In the genomic region with DNA sequence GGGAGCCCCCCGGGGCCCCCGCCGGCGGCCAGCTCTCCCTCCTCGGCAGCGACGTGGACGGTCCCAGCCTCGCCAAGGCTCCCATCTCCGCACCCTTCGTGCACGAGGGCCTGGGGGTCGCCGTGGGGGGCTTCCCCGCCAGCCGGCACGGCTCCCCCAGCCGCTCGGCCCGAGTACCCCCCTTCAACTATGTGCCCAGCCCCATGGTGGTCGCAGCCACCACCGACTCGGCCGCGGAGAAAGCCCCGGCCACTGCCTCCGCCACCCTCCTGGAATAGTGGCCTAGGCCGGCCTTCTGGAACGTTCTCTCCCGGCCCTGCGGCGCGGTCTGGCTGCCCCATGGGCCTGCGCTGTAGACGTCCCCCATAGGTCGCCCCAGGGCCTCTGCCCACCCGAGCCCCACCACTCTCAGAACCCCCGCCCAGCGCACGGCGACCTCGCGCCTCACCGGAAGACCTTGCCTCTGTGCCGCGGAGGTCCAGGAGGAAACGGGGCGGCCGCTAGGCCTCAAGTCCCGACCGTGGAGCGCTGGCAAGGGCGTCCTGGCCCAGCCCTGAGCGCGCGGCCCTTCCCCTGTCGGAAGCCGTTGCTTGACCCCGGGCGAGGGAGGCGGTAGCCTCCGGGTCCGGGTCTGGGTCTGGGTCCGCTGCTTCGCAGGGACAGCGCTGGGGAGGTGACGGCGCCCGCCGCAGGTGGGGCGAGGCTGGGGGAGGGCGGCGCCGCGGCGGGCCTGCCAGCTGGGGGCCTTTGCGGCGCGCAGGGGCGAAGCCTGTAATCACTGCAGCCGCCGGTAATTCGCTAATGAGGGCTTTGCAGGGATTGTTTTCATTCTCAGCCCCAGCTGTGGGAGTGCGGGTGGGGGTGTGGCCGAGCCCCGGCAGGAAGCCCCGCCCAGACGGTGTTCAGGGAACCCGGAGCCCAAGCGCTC, we compare ENCODE assay signal across 1 cellular context.
A peak's percentile ranks its signal among the peaks of the same experiment; 100 is the strongest.
TF ChIP-seq lines count a peak whose summit lies in the region.

No MANE protein-coding gene starts in this region.

TF ChIP-seq in HepG2, 621 proteins besides CTCF, POLR2A, EP300 and RAD21 (continued from another document and continues in another):
- TF ChIP-seq, protein P1, sequence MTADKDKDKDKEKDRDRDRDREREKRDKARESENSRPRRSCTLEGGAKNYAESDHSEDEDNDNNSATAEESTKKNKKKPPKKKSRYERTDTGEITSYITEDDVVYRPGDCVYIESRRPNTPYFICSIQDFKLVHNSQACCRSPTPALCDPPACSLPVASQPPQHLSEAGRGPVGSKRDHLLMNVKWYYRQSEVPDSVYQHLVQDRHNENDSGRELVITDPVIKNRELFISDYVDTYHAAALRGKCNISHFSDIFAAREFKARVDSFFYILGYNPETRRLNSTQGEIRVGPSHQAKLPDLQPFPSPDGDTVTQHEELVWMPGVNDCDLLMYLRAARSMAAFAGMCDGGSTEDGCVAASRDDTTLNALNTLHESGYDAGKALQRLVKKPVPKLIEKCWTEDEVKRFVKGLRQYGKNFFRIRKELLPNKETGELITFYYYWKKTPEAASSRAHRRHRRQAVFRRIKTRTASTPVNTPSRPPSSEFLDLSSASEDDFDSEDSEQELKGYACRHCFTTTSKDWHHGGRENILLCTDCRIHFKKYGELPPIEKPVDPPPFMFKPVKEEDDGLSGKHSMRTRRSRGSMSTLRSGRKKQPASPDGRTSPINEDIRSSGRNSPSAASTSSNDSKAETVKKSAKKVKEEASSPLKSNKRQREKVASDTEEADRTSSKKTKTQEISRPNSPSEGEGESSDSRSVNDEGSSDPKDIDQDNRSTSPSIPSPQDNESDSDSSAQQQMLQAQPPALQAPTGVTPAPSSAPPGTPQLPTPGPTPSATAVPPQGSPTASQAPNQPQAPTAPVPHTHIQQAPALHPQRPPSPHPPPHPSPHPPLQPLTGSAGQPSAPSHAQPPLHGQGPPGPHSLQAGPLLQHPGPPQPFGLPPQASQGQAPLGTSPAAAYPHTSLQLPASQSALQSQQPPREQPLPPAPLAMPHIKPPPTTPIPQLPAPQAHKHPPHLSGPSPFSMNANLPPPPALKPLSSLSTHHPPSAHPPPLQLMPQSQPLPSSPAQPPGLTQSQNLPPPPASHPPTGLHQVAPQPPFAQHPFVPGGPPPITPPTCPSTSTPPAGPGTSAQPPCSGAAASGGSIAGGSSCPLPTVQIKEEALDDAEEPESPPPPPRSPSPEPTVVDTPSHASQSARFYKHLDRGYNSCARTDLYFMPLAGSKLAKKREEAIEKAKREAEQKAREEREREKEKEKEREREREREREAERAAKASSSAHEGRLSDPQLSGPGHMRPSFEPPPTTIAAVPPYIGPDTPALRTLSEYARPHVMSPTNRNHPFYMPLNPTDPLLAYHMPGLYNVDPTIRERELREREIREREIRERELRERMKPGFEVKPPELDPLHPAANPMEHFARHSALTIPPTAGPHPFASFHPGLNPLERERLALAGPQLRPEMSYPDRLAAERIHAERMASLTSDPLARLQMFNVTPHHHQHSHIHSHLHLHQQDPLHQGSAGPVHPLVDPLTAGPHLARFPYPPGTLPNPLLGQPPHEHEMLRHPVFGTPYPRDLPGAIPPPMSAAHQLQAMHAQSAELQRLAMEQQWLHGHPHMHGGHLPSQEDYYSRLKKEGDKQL (CRISPR knock-in tag; IDR thresholded peaks at IDR 0.05; ENCODE audit: low read depth): no peak
- TF ChIP-seq LCORL (IDR thresholded peaks at IDR 0.05) (no peak), LCORL (CRISPR knock-in tag; IDR thresholded peaks at IDR 0.05) (no peak), ZBTB20 (CRISPR knock-in tag; IDR thresholded peaks at IDR 0.05; ENCODE audit: borderline replicate concordance, low read depth) (no peak), MAZ (IDR thresholded peaks at IDR 0.05; ENCODE audit: borderline replicate concordance, low read depth, low read length) (no peak), MAZ (CRISPR knock-in tag; IDR thresholded peaks at IDR 0.05; ENCODE audit: low read depth) (peak; percentile 13; the same call in 1 of the 2 replicates), PCBP1 (IDR thresholded peaks at IDR 0.05; ENCODE audit: borderline replicate concordance, low read depth, low read length) (peak; percentile 51; the same call in 1 of the 2 replicates), ZNF7 (CRISPR knock-in tag; IDR thresholded peaks at IDR 0.05) (no peak), ZNF619 (CRISPR knock-in tag; IDR thresholded peaks at IDR 0.05) (no peak), ZZZ3 (CRISPR knock-in tag; IDR thresholded peaks at IDR 0.05; ENCODE audit: borderline replicate concordance) (no peak), ZFP41 (CRISPR knock-in tag; IDR thresholded peaks at IDR 0.05; ENCODE audit: borderline replicate concordance) (no peak), KDM3A (CRISPR knock-in tag; IDR thresholded peaks at IDR 0.05; ENCODE audit: low read depth) (no peak; the same call in 1 of the 2 replicates), FOXO1 (CRISPR knock-in tag; IDR thresholded peaks at IDR 0.05) (no peak), HES4 (CRISPR knock-in tag; IDR thresholded peaks at IDR 0.05; ENCODE audit: borderline replicate concordance) (no peak), NBN (conservative IDR thresholded peaks at IDR 0.05) (no peak), ISX (CRISPR knock-in tag; conservative IDR thresholded peaks at IDR 0.05) (no peak), ZBTB3 (CRISPR knock-in tag; IDR thresholded peaks at IDR 0.05; ENCODE audit: borderline replicate concordance, low read depth) (0 out of 2 replicates have a peak, but pooled peaks have one; percentile 49), MEF2D (CRISPR knock-in tag; IDR thresholded peaks at IDR 0.05) (no peak), PRPF4 (IDR thresholded peaks at IDR 0.05; ENCODE audit: low read depth, low read length, poor library complexity, severe bottlenecking) (no peak), ZNF24 (IDR thresholded peaks at IDR 0.05) (no peak), ZIK1 (CRISPR knock-in tag; IDR thresholded peaks at IDR 0.05; ENCODE audit: borderline replicate concordance, low read depth) (no peak), ZNF101 (CRISPR knock-in tag; IDR thresholded peaks at IDR 0.05; ENCODE audit: borderline replicate concordance, low read depth) (no peak), ZBTB42 (CRISPR knock-in tag; IDR thresholded peaks at IDR 0.05) (no peak), HDAC2 (CRISPR knock-in tag; IDR thresholded peaks at IDR 0.05) (no peak)
- TF ChIP-seq, protein P2, sequence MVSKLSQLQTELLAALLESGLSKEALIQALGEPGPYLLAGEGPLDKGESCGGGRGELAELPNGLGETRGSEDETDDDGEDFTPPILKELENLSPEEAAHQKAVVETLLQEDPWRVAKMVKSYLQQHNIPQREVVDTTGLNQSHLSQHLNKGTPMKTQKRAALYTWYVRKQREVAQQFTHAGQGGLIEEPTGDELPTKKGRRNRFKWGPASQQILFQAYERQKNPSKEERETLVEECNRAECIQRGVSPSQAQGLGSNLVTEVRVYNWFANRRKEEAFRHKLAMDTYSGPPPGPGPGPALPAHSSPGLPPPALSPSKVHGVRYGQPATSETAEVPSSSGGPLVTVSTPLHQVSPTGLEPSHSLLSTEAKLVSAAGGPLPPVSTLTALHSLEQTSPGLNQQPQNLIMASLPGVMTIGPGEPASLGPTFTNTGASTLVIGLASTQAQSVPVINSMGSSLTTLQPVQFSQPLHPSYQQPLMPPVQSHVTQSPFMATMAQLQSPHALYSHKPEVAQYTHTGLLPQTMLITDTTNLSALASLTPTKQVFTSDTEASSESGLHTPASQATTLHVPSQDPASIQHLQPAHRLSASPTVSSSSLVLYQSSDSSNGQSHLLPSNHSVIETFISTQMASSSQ (IDR thresholded peaks at IDR 0.05; ENCODE audit: low read depth): no peak
- TF ChIP-seq, protein P2 (CRISPR knock-in tag; IDR thresholded peaks at IDR 0.05; ENCODE audit: borderline replicate concordance): 0 out of 2 replicates have a peak, but pooled peaks have one; percentile 18
- TF ChIP-seq, protein P3, sequence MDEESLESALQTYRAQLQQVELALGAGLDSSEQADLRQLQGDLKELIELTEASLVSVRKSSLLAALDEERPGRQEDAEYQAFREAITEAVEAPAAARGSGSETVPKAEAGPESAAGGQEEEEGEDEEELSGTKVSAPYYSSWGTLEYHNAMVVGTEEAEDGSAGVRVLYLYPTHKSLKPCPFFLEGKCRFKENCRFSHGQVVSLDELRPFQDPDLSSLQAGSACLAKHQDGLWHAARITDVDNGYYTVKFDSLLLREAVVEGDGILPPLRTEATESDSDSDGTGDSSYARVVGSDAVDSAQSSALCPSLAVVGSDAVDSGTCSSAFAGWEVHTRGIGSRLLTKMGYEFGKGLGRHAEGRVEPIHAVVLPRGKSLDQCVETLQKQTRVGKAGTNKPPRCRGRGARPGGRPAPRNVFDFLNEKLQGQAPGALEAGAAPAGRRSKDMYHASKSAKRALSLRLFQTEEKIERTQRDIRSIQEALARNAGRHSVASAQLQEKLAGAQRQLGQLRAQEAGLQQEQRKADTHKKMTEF (CRISPR knock-in tag; IDR thresholded peaks at IDR 0.05): 0 out of 2 replicates have a peak, but pooled peaks have one; percentile 14
- TF ChIP-seq, protein P4, sequence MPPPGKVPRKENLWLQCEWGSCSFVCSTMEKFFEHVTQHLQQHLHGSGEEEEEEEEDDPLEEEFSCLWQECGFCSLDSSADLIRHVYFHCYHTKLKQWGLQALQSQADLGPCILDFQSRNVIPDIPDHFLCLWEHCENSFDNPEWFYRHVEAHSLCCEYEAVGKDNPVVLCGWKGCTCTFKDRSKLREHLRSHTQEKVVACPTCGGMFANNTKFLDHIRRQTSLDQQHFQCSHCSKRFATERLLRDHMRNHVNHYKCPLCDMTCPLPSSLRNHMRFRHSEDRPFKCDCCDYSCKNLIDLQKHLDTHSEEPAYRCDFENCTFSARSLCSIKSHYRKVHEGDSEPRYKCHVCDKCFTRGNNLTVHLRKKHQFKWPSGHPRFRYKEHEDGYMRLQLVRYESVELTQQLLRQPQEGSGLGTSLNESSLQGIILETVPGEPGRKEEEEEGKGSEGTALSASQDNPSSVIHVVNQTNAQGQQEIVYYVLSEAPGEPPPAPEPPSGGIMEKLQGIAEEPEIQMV (CRISPR knock-in tag; IDR thresholded peaks at IDR 0.05; ENCODE audit: low read depth): 0 out of 2 replicates have a peak, but pooled peaks have one; percentile 15
- TF ChIP-seq, protein P5, sequence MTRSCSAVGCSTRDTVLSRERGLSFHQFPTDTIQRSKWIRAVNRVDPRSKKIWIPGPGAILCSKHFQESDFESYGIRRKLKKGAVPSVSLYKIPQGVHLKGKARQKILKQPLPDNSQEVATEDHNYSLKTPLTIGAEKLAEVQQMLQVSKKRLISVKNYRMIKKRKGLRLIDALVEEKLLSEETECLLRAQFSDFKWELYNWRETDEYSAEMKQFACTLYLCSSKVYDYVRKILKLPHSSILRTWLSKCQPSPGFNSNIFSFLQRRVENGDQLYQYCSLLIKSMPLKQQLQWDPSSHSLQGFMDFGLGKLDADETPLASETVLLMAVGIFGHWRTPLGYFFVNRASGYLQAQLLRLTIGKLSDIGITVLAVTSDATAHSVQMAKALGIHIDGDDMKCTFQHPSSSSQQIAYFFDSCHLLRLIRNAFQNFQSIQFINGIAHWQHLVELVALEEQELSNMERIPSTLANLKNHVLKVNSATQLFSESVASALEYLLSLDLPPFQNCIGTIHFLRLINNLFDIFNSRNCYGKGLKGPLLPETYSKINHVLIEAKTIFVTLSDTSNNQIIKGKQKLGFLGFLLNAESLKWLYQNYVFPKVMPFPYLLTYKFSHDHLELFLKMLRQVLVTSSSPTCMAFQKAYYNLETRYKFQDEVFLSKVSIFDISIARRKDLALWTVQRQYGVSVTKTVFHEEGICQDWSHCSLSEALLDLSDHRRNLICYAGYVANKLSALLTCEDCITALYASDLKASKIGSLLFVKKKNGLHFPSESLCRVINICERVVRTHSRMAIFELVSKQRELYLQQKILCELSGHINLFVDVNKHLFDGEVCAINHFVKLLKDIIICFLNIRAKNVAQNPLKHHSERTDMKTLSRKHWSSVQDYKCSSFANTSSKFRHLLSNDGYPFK (CRISPR knock-in tag; IDR thresholded peaks at IDR 0.05; ENCODE audit: borderline replicate concordance): peak; percentile 46; the same call in 1 of the 2 replicates
- TF ChIP-seq, protein P6, sequence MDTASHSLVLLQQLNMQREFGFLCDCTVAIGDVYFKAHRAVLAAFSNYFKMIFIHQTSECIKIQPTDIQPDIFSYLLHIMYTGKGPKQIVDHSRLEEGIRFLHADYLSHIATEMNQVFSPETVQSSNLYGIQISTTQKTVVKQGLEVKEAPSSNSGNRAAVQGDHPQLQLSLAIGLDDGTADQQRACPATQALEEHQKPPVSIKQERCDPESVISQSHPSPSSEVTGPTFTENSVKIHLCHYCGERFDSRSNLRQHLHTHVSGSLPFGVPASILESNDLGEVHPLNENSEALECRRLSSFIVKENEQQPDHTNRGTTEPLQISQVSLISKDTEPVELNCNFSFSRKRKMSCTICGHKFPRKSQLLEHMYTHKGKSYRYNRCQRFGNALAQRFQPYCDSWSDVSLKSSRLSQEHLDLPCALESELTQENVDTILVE (CRISPR knock-in tag; IDR thresholded peaks at IDR 0.05): no peak
- TF ChIP-seq, protein P7, sequence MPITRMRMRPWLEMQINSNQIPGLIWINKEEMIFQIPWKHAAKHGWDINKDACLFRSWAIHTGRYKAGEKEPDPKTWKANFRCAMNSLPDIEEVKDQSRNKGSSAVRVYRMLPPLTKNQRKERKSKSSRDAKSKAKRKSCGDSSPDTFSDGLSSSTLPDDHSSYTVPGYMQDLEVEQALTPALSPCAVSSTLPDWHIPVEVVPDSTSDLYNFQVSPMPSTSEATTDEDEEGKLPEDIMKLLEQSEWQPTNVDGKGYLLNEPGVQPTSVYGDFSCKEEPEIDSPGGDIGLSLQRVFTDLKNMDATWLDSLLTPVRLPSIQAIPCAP (CRISPR knock-in tag; IDR thresholded peaks at IDR 0.05; ENCODE audit: low read depth): no peak
- TF ChIP-seq, protein P8, sequence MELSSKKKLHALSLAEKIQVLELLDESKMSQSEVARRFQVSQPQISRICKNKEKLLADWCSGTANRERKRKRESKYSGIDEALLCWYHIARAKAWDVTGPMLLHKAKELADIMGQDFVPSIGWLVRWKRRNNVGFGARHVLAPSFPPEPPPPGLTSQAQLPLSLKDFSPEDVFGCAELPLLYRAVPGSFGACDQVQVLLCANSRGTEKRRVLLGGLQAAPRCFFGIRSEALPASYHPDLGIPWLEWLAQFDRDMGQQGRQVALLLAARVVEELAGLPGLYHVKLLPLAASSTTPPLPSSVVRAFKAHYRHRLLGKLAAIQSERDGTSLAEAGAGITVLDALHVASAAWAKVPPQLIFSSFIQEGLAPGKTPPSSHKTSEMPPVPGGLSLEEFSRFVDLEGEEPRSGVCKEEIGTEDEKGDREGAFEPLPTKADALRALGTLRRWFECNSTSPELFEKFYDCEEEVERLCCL (CRISPR knock-in tag; IDR thresholded peaks at IDR 0.05; ENCODE audit: borderline replicate concordance): no peak
